In genomic region chr12:47188576-47189441, GRCh38 we compare ENCODE assay signal across 12 cellular contexts.
DNase-seq lines count a peak whose midpoint lies in the region; ATAC-seq and TF ChIP-seq lines count a peak whose summit lies in the region.
"Had no signal": no experiment of that assay in that cellular context is flagged by ENCODE, and none has a peak within 500 bp of the region (broad histone marks: within the 10 kb centered on the region; RNA-seq: fewer than 3 reads in every experiment).

No MANE protein-coding gene starts in this region.

- H3K4me1 ChIP-seq in body of pancreas (peaks cover 35% of the 10 kb centered on the region), ovary (ENCODE audit: insufficient read depth) (peaks cover 7% of the 10 kb centered on the region)

- DNase-seq in DMS53 (lab: John Stamatoyannopoulos, UW): peak; percentile 41
- no peak for DNase-seq in DMS53 treated with DMSO at 0.1 percent for 48 hours (lab: John Stamatoyannopoulos, UW; ENCODE audit: unreplicated experiment)
- DNase-seq in HT1080 (ENCODE audit: low read depth): peak; percentile 27
- DNase-seq in body of pancreas: peak in 3 of 4 donors; percentile 63 to 84 (median 65)
- DNase-seq in ovary: peak in 3 of 5 donors; percentile 33 to 48 (median 42)
- DNase-seq in hippocampal formation (lab: John Stamatoyannopoulos, UW): no peak
- DNase-seq: 8988T, NCI-H2029, T-helper 9 cell had no signal

- H3K4me3 ChIP-seq in body of pancreas (no peak overlapping the region), ovary (no peak overlapping the region)
- H3K4me3 ChIP-seq: GM12878 had no signal

- intact Hi-C loops in body of pancreas (cut with DNase I): no loop called here
- intact Hi-C loops in ovary (cut with DNase I): no loop called here

- H3K27me3 ChIP-seq in body of pancreas (no peaks in the 10 kb centered on the region), ovary (no peaks in the 10 kb centered on the region)

- H3K9me3 ChIP-seq in body of pancreas (no peaks in the 10 kb centered on the region), ovary (no peaks in the 10 kb centered on the region)

- WGBS in body of pancreas, 2 donors: 39 to 42% methylated on average over 6 of the region's 6 CpGs
- 10 to 21% (median 20%) methylated on average over 6 of the region's 6 CpGs for WGBS in ovary, 3 donors

- H3K36me3 ChIP-seq in body of pancreas (replicated peaks in 1 of 2; ENCODE audit: insufficient read depth in 1 of 2, low read depth in 2 of 2) (no peaks in the 10 kb centered on the region), ovary (no peaks in the 10 kb centered on the region)

- no peak for TF ChIP-seq CTCF in body of pancreas (IDR thresholded peaks at IDR 0.05)
- TF ChIP-seq CTCF in ovary (IDR thresholded peaks at IDR 0.05): no peak

- ATAC-seq in body of pancreas (peak; percentile 41), HG03460 (IDR thresholded peaks at IDR 0.05; ENCODE audit: unreplicated experiment) (no peak), GM21528 (IDR thresholded peaks at IDR 0.05; ENCODE audit: low FRiP score, unreplicated experiment) (no peak)
- ATAC-seq: GM12878 had no signal

- no peak for TF ChIP-seq EP300 in ovary (IDR thresholded peaks at IDR 0.05)

- TF ChIP-seq POLR2A in body of pancreas (IDR thresholded peaks at IDR 0.05) (no peak), ovary (IDR thresholded peaks at IDR 0.05) (no peak)

- H3K27ac ChIP-seq in body of pancreas (peak overlapping the region in 2 of 4 donors; percentile 33 to 66), ovary (peak overlapping the region in 1 of 2 donors; percentile 53)

Comparison
In these comparisons a context has a peak if more than half of its experiments do, and no peak if none do; other contexts are left out.
1. DNase-seq: peak in DMS53 (single experiment), HT1080 (single experiment), body of pancreas (3 of 4) and ovary (3 of 5); none in DMS53 treated with DMSO at 0.1 percent for 48 hours (single experiment) and hippocampal formation (0 of 2).